ENCODE assay signal across 30 cellular contexts in genomic region chr12:26642361-26642760, GRCh38.
DNase-seq lines count a peak whose midpoint lies in the region; ATAC-seq and TF ChIP-seq lines count a peak whose summit lies in the region.
"Had no signal": no experiment of that assay in that cellular context is flagged by ENCODE, and none has a peak within 500 bp of the region (broad histone marks: within the 10 kb centered on the region; RNA-seq: fewer than 3 reads in every experiment).

No MANE protein-coding gene starts in this region.

- intact Hi-C loops in PC-3 (cut with micrococcal nuclease): no loop called here

- peak; percentile 18 for DNase-seq in GM23248
- peak; percentile 83 for DNase-seq in amniotic epithelial cell (ENCODE audit: low read depth)
- DNase-seq in foreskin fibroblast: peak; percentile 45 to 70
- DNase-seq in smooth muscle cell (lab: John Stamatoyannopoulos, UW; ENCODE audit: unreplicated experiment): no peak
- no peak for DNase-seq in cerebellum (ENCODE audit: low spot score)
- DNase-seq in NCI-H446 treated with DMSO at 0.1 percent for 48 hours (lab: John Stamatoyannopoulos, UW): no peak
- DNase-seq in PC-3: no peak
- no peak for DNase-seq in NK-92 (lab: John Stamatoyannopoulos, UW; ENCODE audit: unreplicated experiment)
- DNase-seq: activated CD4-positive, alpha-beta T cell treated with anti-CD3 and anti-CD28 coated beads, Interleukin-2, amount 50 U/mL, for 4 hours; activated CD4-positive, CD25-positive, alpha-beta regulatory T cell; activated naive CD4-positive, alpha-beta T cell treated with anti-CD3 and anti-CD28 coated beads, Interleukin-2, amount 10 ng/mL, durations not matched to agents 7 days and 5 days; activated T-cell treated with anti-CD3 and anti-CD28 coated beads, Interleukin-2, amount 50 U/mL, for 72 hours; amygdala; C1 segment of cervical spinal cord; COR-L47; DMS79; effector CD4-positive, alpha-beta T cell; HFFc6; midbrain; NCI-H1694; NCI-H2171; NCI-H524; SHP77 treated with DMSO at 0.1 percent for 48 hours; stimulated activated CD4-positive, alpha-beta T cell treated with anti-CD3 and anti-CD28 coated beads, Interleukin-2, amount 100 ng/mL, for 24 hours; trophoblast cell had no signal

- no peak overlapping the region for H3K9ac ChIP-seq in GM23248
- H3K9ac ChIP-seq in smooth muscle cell (ENCODE audit: low read depth): no peak overlapping the region
- H3K9ac ChIP-seq in PC-3 (ENCODE audit: low read length): no peak overlapping the region

- in situ Hi-C loops in GM23248 (cut with MboI): no loop called here

- H3K4me3 ChIP-seq in GM23248 (no peak overlapping the region), foreskin fibroblast (ENCODE audit: low read depth in 1 of 2, low read length in 2 of 2) (no peak overlapping the region), smooth muscle cell (no peak overlapping the region), PC-3 (ENCODE audit: low read length) (no peak overlapping the region)
- H3K4me3 ChIP-seq: breast epithelium, skin epidermis had no signal

- no peaks in the 10 kb centered on the region for H3K36me3 ChIP-seq in GM23248 (ENCODE audit: low read depth)
- no peaks in the 10 kb centered on the region for H3K36me3 ChIP-seq in smooth muscle cell (ENCODE audit: low read depth)
- H3K36me3 ChIP-seq in PC-3 (ENCODE audit: low read depth, low read length): no peaks in the 10 kb centered on the region
- H3K36me3 ChIP-seq: breast epithelium had no signal

- ATAC-seq in PC-3: no peak
- ATAC-seq: activated T-cell treated with anti-CD3 and anti-CD28 coated beads, Interleukin-2, amount 50 U/mL, for 72 hours; natural killer cell treated with Interleukin-12 subunit alpha and Interleukin-12 subunit beta and Interleukin-15 and Interleukin-18, amount 100 ng/mL, for 72 hours; Panc1 had no signal

- H3F3A ChIP-seq in GM23248 (ENCODE audit: insufficient read depth) (no peaks in the 10 kb centered on the region), smooth muscle cell (ENCODE audit: low read depth) (peaks cover 4% of the 10 kb centered on the region), PC-3 (ENCODE audit: low read length, unreplicated experiment) (no peaks in the 10 kb centered on the region)

- CTCF ChIA-PET in PC-3 (lab: Charles Lee): no interaction called here

- H4K20me1 ChIP-seq in GM23248 (ENCODE audit: insufficient read depth) (no peaks in the 10 kb centered on the region), smooth muscle cell (ENCODE audit: low read depth) (no peaks in the 10 kb centered on the region), PC-3 (ENCODE audit: low read length) (no peaks in the 10 kb centered on the region)

- no peak overlapping the region for H3K4me2 ChIP-seq in GM23248 (ENCODE audit: unreplicated experiment)
- peak overlapping the region; percentile 15 for H3K4me2 ChIP-seq in smooth muscle cell
- H3K4me2 ChIP-seq in PC-3 (ENCODE audit: low read length): no peak overlapping the region

- H3K27ac ChIP-seq in GM23248 (no peak overlapping the region), smooth muscle cell (ENCODE audit: low read depth) (peak overlapping the region; percentile 31), PC-3 (ENCODE audit: low read length) (no peak overlapping the region)
- H3K27ac ChIP-seq: breast epithelium, epithelial cell of prostate, skin epidermis had no signal

- H3K79me2 ChIP-seq in GM23248 (ENCODE audit: insufficient read depth): no peaks in the 10 kb centered on the region
- H3K79me2 ChIP-seq in smooth muscle cell (ENCODE audit: low read depth): no peaks in the 10 kb centered on the region
- H3K79me2 ChIP-seq in PC-3 (ENCODE audit: low read length): no peaks in the 10 kb centered on the region

- H2AFZ ChIP-seq in GM23248 (no peak overlapping the region), smooth muscle cell (ENCODE audit: low read depth) (no peak overlapping the region), PC-3 (ENCODE audit: low read length) (no peak overlapping the region)

- BruUV-seq in PC-3 (replicated peaks; lab: Mats Ljungman, UMichigan): no TSS peak

- H3K27me3 ChIP-seq in GM23248 (replicated peaks; ENCODE audit: insufficient read depth) (no peaks in the 10 kb centered on the region), smooth muscle cell (ENCODE audit: low read depth) (no peaks in the 10 kb centered on the region), PC-3 (ENCODE audit: low read length) (no peaks in the 10 kb centered on the region)
- H3K27me3 ChIP-seq: breast epithelium had no signal

- H3K4me1 ChIP-seq in GM23248 (ENCODE audit: insufficient read depth) (peaks cover 7% of the 10 kb centered on the region; the same call in 1 of the 2 replicates), smooth muscle cell (ENCODE audit: low read depth) (peaks cover 19% of the 10 kb centered on the region), PC-3 (ENCODE audit: insufficient read depth, low read length) (peaks cover 6% of the 10 kb centered on the region)
- H3K4me1 ChIP-seq: breast epithelium had no signal

- H3K9me3 ChIP-seq in GM23248 (ENCODE audit: low read depth): no peaks in the 10 kb centered on the region
- no peaks in the 10 kb centered on the region for H3K9me3 ChIP-seq in smooth muscle cell (replicated peaks; ENCODE audit: low read depth)
- no peaks in the 10 kb centered on the region for H3K9me3 ChIP-seq in PC-3 (ENCODE audit: low read length)
- H3K9me3 ChIP-seq: breast epithelium had no signal

- POLR2A ChIA-PET in PC-3 (lab: Charles Lee; ENCODE audit: unreplicated experiment): no interaction called here

- WGBS in GM23248 (ENCODE audit: low coverage in 1 of 2, low lambda C conversion rate in 2 of 2, missing lambda C conversion rate in 2 of 2), 2 experiments: 62% methylated on average over 2 of the region's 2 CpGs
- 39% methylated on average over 2 of the region's 2 CpGs for whole genome bisulfite sequencing in smooth muscle cell (ENCODE audit: low lambda C conversion rate)

- H3K9me2 ChIP-seq in GM23248 (ENCODE audit: insufficient read depth): no peaks in the 10 kb centered on the region
- H3K9me2 ChIP-seq in PC-3 (replicated peaks; ENCODE audit: low read length): no peaks in the 10 kb centered on the region

- TF ChIP-seq CTCF in foreskin fibroblast (IDR thresholded peaks at IDR 0.05; ENCODE audit: low read depth, low read length) (no peak), smooth muscle cell (IDR thresholded peaks at IDR 0.05; ENCODE audit: borderline replicate concordance, insufficient read depth, poor library complexity, severe bottlenecking) (no peak), PC-3 (conservative IDR thresholded peaks at IDR 0.05; ENCODE audit: low read depth, low read length) (no peak)

Comparison
In these comparisons a context has a peak if more than half of its experiments do, and no peak if none do; other contexts are left out.
1. DNase-seq: peak in GM23248 (single experiment), amniotic epithelial cell (single experiment) and foreskin fibroblast (2 of 2); none in smooth muscle cell (single experiment), cerebellum (single experiment), NCI-H446 treated with DMSO at 0.1 percent for 48 hours (single experiment), PC-3 (single experiment) and NK-92 (single experiment).